In the genomic region with DNA sequence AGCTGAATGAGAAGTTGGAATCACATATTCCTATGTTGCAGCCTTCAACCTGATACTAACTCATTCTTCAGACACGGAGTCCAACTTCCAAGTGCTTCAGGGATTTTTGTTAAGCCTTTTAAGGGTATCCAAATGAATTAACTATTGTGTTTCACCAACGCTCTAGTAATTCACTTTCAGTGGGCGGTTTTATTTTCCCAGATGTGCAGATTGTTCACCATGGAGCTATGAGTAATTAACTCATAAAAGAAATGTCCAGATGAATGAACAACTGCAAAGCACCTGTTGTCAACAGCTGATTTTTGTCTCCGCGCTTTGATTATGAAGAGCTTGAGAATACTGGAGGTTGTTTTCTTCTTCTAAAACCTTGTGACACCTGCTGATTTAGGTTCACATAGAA, we compare ENCODE assay signal across 17 cellular contexts.
DNase-seq lines count a peak whose midpoint lies in the region; ATAC-seq, FAIRE-seq and TF ChIP-seq lines count a peak whose summit lies in the region.
"Had no signal": no experiment of that assay in that cellular context is flagged by ENCODE, and none has a peak within 500 bp of the region (broad histone marks: within the 10 kb centered on the region; RNA-seq: fewer than 3 reads in every experiment).

No MANE protein-coding gene starts in this region.

- H3K4me2 ChIP-seq in GM23338, result no peak overlapping the region
- H3K4me2 ChIP-seq in astrocyte (ENCODE audit: low read length), result no peak overlapping the region

- no peaks in the 10 kb centered on the region for H3K27me3 ChIP-seq in GM23338 (ENCODE audit: insufficient read depth)
- no peaks in the 10 kb centered on the region for H3K27me3 ChIP-seq in astrocyte (ENCODE audit: insufficient read depth, low read length)

- H3K36me3 ChIP-seq in GM23338 (ENCODE audit: insufficient read depth) (no peaks in the 10 kb centered on the region), astrocyte (ENCODE audit: insufficient read depth, low read length) (peaks cover 2% of the 10 kb centered on the region)

- DNase-seq in GM23338 (ENCODE audit: low spot score) (no peak), LHCN-M2 (ENCODE audit: low read depth) (peak; percentile 84), astrocyte (ENCODE audit: low read depth) (no peak), nephron progenitor cell (no peak), NCI-H2227 (lab: John Stamatoyannopoulos, UW; ENCODE audit: unreplicated experiment) (no peak), DMS53 (lab: John Stamatoyannopoulos, UW) (no peak)
- DNase-seq in activated CD4-positive, CD25-positive, alpha-beta regulatory T cell treated with anti-CD3 and anti-CD28 coated beads, Interleukin-2, amount 50 U/mL, for 72 hours, result no peak
- DNase-seq: ACHN, AML-193, Caco-2, MV-4-11, NCI-H2081 treated with DMSO at 0.1 percent for 48 hours, NCI-H510A, SIG-M5 had no signal

- H3K9me2 ChIP-seq in GM23338 (ENCODE audit: insufficient read depth), result no peaks in the 10 kb centered on the region

- no peak for TF ChIP-seq CTCF in GM23338 (conservative IDR thresholded peaks at IDR 0.05; ENCODE audit: low read depth in 2 of 2)
- TF ChIP-seq CTCF in astrocyte (IDR thresholded peaks at IDR 0.05; ENCODE audit: insufficient read depth, low read depth, low read length), result no peak
- no peak for TF ChIP-seq CTCF in nephron progenitor cell (IDR thresholded peaks at IDR 0.05)

- H3K27me3 Mint-ChIP-seq in GM23338 (ENCODE audit: insufficient read depth, low read depth, poor library complexity), result peaks cover 7% of the 10 kb centered on the region
- H3K27me3 Mint-ChIP-seq in astrocyte (ENCODE audit: low read depth, unreplicated experiment), result no peaks in the 10 kb centered on the region
- H3K27me3 Mint-ChIP-seq in nephron progenitor cell (ENCODE audit: low read depth, poor library complexity), result no peaks in the 10 kb centered on the region

- H2AFZ ChIP-seq in GM23338, result no peak overlapping the region
- no peak overlapping the region for H2AFZ ChIP-seq in astrocyte (ENCODE audit: low read depth, low read length)

- H3K36me3 Mint-ChIP-seq in GM23338 (ENCODE audit: low read depth) (no peaks in the 10 kb centered on the region), astrocyte (ENCODE audit: low read depth, unreplicated experiment) (peaks cover 17% of the 10 kb centered on the region), nephron progenitor cell (ENCODE audit: low read depth) (no peaks in the 10 kb centered on the region)
- H3K36me3 Mint-ChIP-seq: CD14-positive monocyte had no signal

- no peaks in the 10 kb centered on the region for H4K20me1 ChIP-seq in GM23338 (replicated peaks; ENCODE audit: insufficient read depth)
- no peaks in the 10 kb centered on the region for H4K20me1 ChIP-seq in astrocyte (ENCODE audit: insufficient read depth, low read length)

- H3K4me3 ChIP-seq in GM23338 (no peak overlapping the region), astrocyte (ENCODE audit: insufficient read depth, low read depth, low read length) (no peak overlapping the region)

- H3K4me1 ChIP-seq in GM23338 (ENCODE audit: insufficient read depth) (no peaks in the 10 kb centered on the region; the same call in none of the 2 replicates), astrocyte (ENCODE audit: insufficient read depth, low read length) (peaks cover 10% of the 10 kb centered on the region)

- H3K9me3 ChIP-seq in astrocyte (ENCODE audit: insufficient read depth, low read depth, low read length), result no peaks in the 10 kb centered on the region
- H3K9me3 ChIP-seq: Caco-2 had no signal

- H3K27ac ChIP-seq in GM23338 (ENCODE audit: low read depth), result 0 out of 2 replicates have a peak overlapping the region, but pooled peaks have one; percentile 6
- no peak overlapping the region for H3K27ac ChIP-seq in astrocyte (ENCODE audit: low read depth, low read length)

- H3K9me3 Mint-ChIP-seq in GM23338, result no peaks in the 10 kb centered on the region
- H3K9me3 Mint-ChIP-seq in astrocyte (ENCODE audit: unreplicated experiment), result no peaks in the 10 kb centered on the region
- H3K9me3 Mint-ChIP-seq in nephron progenitor cell, result no peaks in the 10 kb centered on the region
- H3K9me3 Mint-ChIP-seq: CD14-positive monocyte; T-helper 1 cell treated with Interleukin-12 subunit alpha and Interleukin-12 subunit beta and Interleukin-4 antibody, amounts not matched to agents 30 μg/mL and 1 μg/mL, for 36 hours had no signal

- no peaks in the 10 kb centered on the region for H3F3A ChIP-seq in GM23338 (replicated peaks; ENCODE audit: low read depth)

- H3K4me1 Mint-ChIP-seq in GM23338, result peaks cover 26% of the 10 kb centered on the region
- peaks cover 35% of the 10 kb centered on the region for H3K4me1 Mint-ChIP-seq in astrocyte (ENCODE audit: low read depth, unreplicated experiment)
- H3K4me1 Mint-ChIP-seq in nephron progenitor cell, result peaks cover 42% of the 10 kb centered on the region

- no peaks in the 10 kb centered on the region for H3K79me2 ChIP-seq in GM23338 (replicated peaks; ENCODE audit: insufficient read depth)
- H3K79me2 ChIP-seq in astrocyte (ENCODE audit: insufficient read depth, low read length), result peaks cover 18% of the 10 kb centered on the region

- H3K4me3 Mint-ChIP-seq in GM23338 (no peak overlapping the region), astrocyte (ENCODE audit: unreplicated experiment) (no peak overlapping the region), nephron progenitor cell (no peak overlapping the region)
- H3K4me3 Mint-ChIP-seq: CD14-positive monocyte; T-helper 1 cell treated with Interleukin-12 subunit alpha and Interleukin-12 subunit beta and Interleukin-4 antibody, amounts not matched to agents 30 μg/mL and 1 μg/mL, for 36 hours had no signal

- H3K27ac Mint-ChIP-seq in GM23338, result peak overlapping the region; percentile 65; the same call in 1 of the 2 replicates
- H3K27ac Mint-ChIP-seq in astrocyte (ENCODE audit: unreplicated experiment), result peak overlapping the region; percentile 75
- H3K27ac Mint-ChIP-seq in nephron progenitor cell, result peak overlapping the region; percentile 74
- H3K27ac Mint-ChIP-seq: CD14-positive monocyte; T-helper 1 cell treated with Interleukin-12 subunit alpha and Interleukin-12 subunit beta and Interleukin-4 antibody, amounts not matched to agents 30 μg/mL and 1 μg/mL, for 36 hours had no signal

- no peak overlapping the region for H3K9ac ChIP-seq in astrocyte (ENCODE audit: low read length)

- no peak for ATAC-seq in GM23338
- ATAC-seq: HCT116 had no signal

- FAIRE-seq in astrocyte (lab: Jason Lieb, UNC), result no peak

TF ChIP-seq in GM23338, 12 proteins besides CTCF, POLR2A, EP300 and RAD21:
- TF ChIP-seq STAT1 (IDR thresholded peaks at IDR 0.05; ENCODE audit: unreplicated experiment), result no peak
- TF ChIP-seq, protein P1, sequence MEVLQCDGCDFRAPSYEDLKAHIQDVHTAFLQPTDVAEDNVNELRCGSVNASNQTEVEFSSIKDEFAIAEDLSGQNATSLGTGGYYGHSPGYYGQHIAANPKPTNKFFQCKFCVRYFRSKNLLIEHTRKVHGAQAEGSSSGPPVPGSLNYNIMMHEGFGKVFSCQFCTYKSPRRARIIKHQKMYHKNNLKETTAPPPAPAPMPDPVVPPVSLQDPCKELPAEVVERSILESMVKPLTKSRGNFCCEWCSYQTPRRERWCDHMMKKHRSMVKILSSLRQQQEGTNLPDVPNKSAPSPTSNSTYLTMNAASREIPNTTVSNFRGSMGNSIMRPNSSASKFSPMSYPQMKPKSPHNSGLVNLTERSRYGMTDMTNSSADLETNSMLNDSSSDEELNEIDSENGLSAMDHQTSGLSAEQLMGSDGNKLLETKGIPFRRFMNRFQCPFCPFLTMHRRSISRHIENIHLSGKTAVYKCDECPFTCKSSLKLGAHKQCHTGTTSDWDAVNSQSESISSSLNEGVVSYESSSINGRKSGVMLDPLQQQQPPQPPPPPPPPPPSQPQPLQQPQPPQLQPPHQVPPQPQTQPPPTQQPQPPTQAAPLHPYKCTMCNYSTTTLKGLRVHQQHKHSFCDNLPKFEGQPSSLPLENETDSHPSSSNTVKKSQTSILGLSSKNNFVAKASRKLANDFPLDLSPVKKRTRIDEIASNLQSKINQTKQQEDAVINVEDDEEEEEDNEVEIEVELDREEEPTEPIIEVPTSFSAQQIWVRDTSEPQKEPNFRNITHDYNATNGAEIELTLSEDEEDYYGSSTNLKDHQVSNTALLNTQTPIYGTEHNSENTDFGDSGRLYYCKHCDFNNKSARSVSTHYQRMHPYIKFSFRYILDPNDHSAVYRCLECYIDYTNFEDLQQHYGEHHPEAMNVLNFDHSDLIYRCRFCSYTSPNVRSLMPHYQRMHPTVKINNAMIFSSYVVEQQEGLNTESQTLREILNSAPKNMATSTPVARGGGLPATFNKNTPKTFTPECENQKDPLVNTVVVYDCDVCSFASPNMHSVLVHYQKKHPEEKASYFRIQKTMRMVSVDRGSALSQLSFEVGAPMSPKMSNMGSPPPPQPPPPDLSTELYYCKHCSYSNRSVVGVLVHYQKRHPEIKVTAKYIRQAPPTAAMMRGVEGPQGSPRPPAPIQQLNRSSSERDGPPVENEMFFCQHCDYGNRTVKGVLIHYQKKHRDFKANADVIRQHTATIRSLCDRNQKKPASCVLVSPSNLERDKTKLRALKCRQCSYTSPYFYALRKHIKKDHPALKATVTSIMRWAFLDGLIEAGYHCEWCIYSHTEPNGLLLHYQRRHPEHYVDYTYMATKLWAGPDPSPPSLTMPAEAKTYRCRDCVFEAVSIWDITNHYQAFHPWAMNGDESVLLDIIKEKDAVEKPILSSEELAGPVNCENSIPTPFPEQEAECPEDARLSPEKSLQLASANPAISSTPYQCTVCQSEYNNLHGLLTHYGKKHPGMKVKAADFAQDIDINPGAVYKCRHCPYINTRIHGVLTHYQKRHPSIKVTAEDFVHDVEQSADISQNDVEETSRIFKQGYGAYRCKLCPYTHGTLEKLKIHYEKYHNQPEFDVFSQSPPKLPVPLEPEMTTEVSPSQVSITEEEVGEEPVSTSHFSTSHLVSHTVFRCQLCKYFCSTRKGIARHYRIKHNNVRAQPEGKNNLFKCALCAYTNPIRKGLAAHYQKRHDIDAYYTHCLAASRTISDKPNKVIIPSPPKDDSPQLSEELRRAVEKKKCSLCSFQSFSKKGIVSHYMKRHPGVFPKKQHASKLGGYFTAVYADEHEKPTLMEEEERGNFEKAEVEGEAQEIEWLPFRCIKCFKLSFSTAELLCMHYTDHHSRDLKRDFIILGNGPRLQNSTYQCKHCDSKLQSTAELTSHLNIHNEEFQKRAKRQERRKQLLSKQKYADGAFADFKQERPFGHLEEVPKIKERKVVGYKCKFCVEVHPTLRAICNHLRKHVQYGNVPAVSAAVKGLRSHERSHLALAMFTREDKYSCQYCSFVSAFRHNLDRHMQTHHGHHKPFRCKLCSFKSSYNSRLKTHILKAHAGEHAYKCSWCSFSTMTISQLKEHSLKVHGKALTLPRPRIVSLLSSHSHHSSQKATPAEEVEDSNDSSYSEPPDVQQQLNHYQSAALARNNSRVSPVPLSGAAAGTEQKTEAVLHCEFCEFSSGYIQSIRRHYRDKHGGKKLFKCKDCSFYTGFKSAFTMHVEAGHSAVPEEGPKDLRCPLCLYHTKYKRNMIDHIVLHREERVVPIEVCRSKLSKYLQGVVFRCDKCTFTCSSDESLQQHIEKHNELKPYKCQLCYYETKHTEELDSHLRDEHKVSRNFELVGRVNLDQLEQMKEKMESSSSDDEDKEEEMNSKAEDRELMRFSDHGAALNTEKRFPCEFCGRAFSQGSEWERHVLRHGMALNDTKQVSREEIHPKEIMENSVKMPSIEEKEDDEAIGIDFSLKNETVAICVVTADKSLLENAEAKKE (CRISPR knock-in tag; IDR thresholded peaks at IDR 0.05), result no peak
